In genomic region chr11:19676508-19677379, GRCh38 we compare ENCODE assay signal across 12 cellular contexts. TPM values are rescaled to one million over a fixed set of nuclear protein-coding genes. Genes with fewer than 3 reads are reported as not detected.
A peak's percentile ranks its signal among the peaks of the same experiment; 100 is the strongest.
DNase-seq lines count a peak whose midpoint lies in the region; ATAC-seq, FAIRE-seq and TF ChIP-seq lines count a peak whose summit lies in the region.
"Had no signal": no experiment of that assay in that cellular context is flagged by ENCODE, and none has a peak within 500 bp of the region (broad histone marks: within the 10 kb centered on the region; RNA-seq: fewer than 3 reads in every experiment).

No MANE protein-coding gene starts in this region.

- no peak overlapping the region for H2AK5ac ChIP-seq in mesenchymal stem cell (ENCODE audit: low read length, severe bottlenecking)

- WGBS in mesenchymal stem cell, result 83% methylated on average over 15 of the region's 15 CpGs

- H2BK12ac ChIP-seq in mesenchymal stem cell (ENCODE audit: low read length in 2 of 2), result peak overlapping the region in 1 of 2 experiments; percentile 45

- peaks cover 17 to 58% of the 10 kb centered on the region in 2 donors for H3K27me3 Mint-ChIP-seq in effector memory CD8-positive, alpha-beta T cell

- H3K23ac ChIP-seq in mesenchymal stem cell (ENCODE audit: low read length in 2 of 2), result no peak overlapping the region

- H3K18ac ChIP-seq in mesenchymal stem cell (ENCODE audit: low read depth in 1 of 2, low read length in 2 of 2), result peak overlapping the region in 1 of 2 experiments; percentile 29

- FAIRE-seq in H54 (lab: Jason Lieb, UNC), result no peak

- H3K4me3 ChIP-seq in Loucy (ENCODE audit: low read length, poor library complexity, severe bottlenecking) (no peak overlapping the region), cardiac fibroblast (replicated peaks in 1 of 2; ENCODE audit: low read depth in 2 of 2, low read length in 2 of 2) (no peak overlapping the region), stomach smooth muscle (ENCODE audit: low read length in 2 of 2) (no peak overlapping the region), mesenchymal stem cell (ENCODE audit: insufficient read depth in 1 of 2, low read depth in 1 of 2, low read length in 2 of 2) (no peak overlapping the region)

- TF ChIP-seq POLR2A in H54 (IDR thresholded peaks at IDR 0.05; ENCODE audit: low read depth, low read length), result no peak

- peaks cover 6% of the 10 kb centered on the region for H3K27me3 ChIP-seq in Loucy (ENCODE audit: insufficient read depth, low read length, poor library complexity, severe bottlenecking)
- no peaks in the 10 kb centered on the region for H3K27me3 ChIP-seq in stomach smooth muscle (ENCODE audit: control insufficient read depth in 1 of 2, insufficient read depth in 2 of 2, low read length in 2 of 2)
- no peaks in the 10 kb centered on the region for H3K27me3 ChIP-seq in mesenchymal stem cell (ENCODE audit: control insufficient read depth in 1 of 2, insufficient read depth in 1 of 2, low read length in 2 of 2)

- no peak overlapping the region for H3K4me3 Mint-ChIP-seq in effector memory CD8-positive, alpha-beta T cell
- H3K4me3 Mint-ChIP-seq: activated CD4-positive, alpha-beta T cell treated with anti-CD3 and anti-CD28 coated beads, Interleukin-2, amount 10 ng/mL, durations not matched to agents 7 days and 5 days had no signal

- DNase-seq in cardiac fibroblast (ENCODE audit: low read depth in 2 of 2), result peak; percentile 51 to 70
- no peak for DNase-seq in left lobe of liver (ENCODE audit: low spot score)
- DNase-seq in mesenchymal stem cell, result no peak
- DNase-seq in effector memory CD8-positive, alpha-beta T cell, result no peak
- DNase-seq in H54 (ENCODE audit: insufficient read length, low spot score), result no peak
- DNase-seq in NCI-H1436 treated with DMSO at 0.1 percent for 48 hours (lab: John Stamatoyannopoulos, UW), result no peak
- DNase-seq: activated CD4-positive, alpha-beta T cell treated with anti-CD3 and anti-CD28 coated beads, Interleukin-2, amount 10 ng/mL, durations not matched to agents 7 days and 5 days; SHP77 treated with DMSO at 0.1 percent for 48 hours had no signal

- no peaks in the 10 kb centered on the region for H3K9me2 ChIP-seq in Loucy (replicated peaks; ENCODE audit: low read depth, low read length)

- no peak overlapping the region for H2BK120ac ChIP-seq in mesenchymal stem cell (ENCODE audit: low read depth, low read length)

- peak; percentile 27 for ATAC-seq in left lobe of liver
- ATAC-seq in effector memory CD8-positive, alpha-beta T cell (replicated peaks), result no peak
- ATAC-seq: activated naive CD4-positive, alpha-beta T cell treated with anti-CD3 and anti-CD28 coated beads, Interleukin-2, amount 50 U/mL, for 72 hours; HCT116 had no signal

- H3K4me2 ChIP-seq in Loucy (ENCODE audit: low read depth, low read length, poor library complexity, severe bottlenecking) (peak overlapping the region; percentile 3), mesenchymal stem cell (ENCODE audit: low read length, poor library complexity, severe bottlenecking) (no peak overlapping the region)

- no peak overlapping the region for H3K4ac ChIP-seq in mesenchymal stem cell (ENCODE audit: low read depth in 1 of 2, low read length in 2 of 2)

- no peak overlapping the region for H2BK15ac ChIP-seq in mesenchymal stem cell (ENCODE audit: low read depth, poor library complexity, severe bottlenecking)

- H3K9me3 ChIP-seq in Loucy (ENCODE audit: insufficient read depth, low read depth, low read length), result no peaks in the 10 kb centered on the region
- no peaks in the 10 kb centered on the region for H3K9me3 ChIP-seq in stomach smooth muscle (ENCODE audit: control insufficient read depth in 2 of 2, low read length in 2 of 2)
- H3K9me3 ChIP-seq in mesenchymal stem cell (ENCODE audit: control insufficient read depth, low read length), result no peaks in the 10 kb centered on the region

- H4K20me1 ChIP-seq in Loucy (ENCODE audit: insufficient read depth, low read length, poor library complexity, severe bottlenecking), result no peaks in the 10 kb centered on the region

- no peak overlapping the region for H4K8ac ChIP-seq in mesenchymal stem cell (ENCODE audit: low read length)

- H3K36me3 ChIP-seq in Loucy (ENCODE audit: insufficient read depth, low read length) (no peaks in the 10 kb centered on the region), stomach smooth muscle (ENCODE audit: control insufficient read depth in 2 of 2, insufficient read depth in 2 of 2, low read length in 2 of 2) (no peaks in the 10 kb centered on the region), mesenchymal stem cell (ENCODE audit: control insufficient read depth in 1 of 2, insufficient read depth in 2 of 2, low read depth in 1 of 2, low read length in 2 of 2) (no peaks in the 10 kb centered on the region)

- no peak overlapping the region for H3K27ac Mint-ChIP-seq in effector memory CD8-positive, alpha-beta T cell
- H3K27ac Mint-ChIP-seq: activated CD4-positive, alpha-beta T cell treated with anti-CD3 and anti-CD28 coated beads, Interleukin-2, amount 10 ng/mL, durations not matched to agents 7 days and 5 days; activated naive CD4-positive, alpha-beta T cell treated with anti-CD3 and anti-CD28 coated beads, Interleukin-2, amount 50 U/mL, for 72 hours had no signal

- H3K9ac ChIP-seq in Loucy (ENCODE audit: low read depth, low read length, poor library complexity, severe bottlenecking) (no peak overlapping the region), stomach smooth muscle (ENCODE audit: low read length in 2 of 2) (no peak overlapping the region), mesenchymal stem cell (ENCODE audit: low read length) (no peak overlapping the region)

- H3K4me1 ChIP-seq in Loucy (ENCODE audit: insufficient read depth, low read length, poor library complexity, severe bottlenecking), result peaks cover 41% of the 10 kb centered on the region
- H3K4me1 ChIP-seq in stomach smooth muscle (ENCODE audit: control insufficient read depth, insufficient read depth, low read length), result peaks cover 80% of the 10 kb centered on the region
- H3K4me1 ChIP-seq in mesenchymal stem cell (ENCODE audit: control insufficient read depth, insufficient read depth, low read depth, low read length), result peaks cover 13% of the 10 kb centered on the region

- no peak overlapping the region for H2BK5ac ChIP-seq in mesenchymal stem cell (ENCODE audit: low read depth, low read length, poor library complexity, severe bottlenecking)

- H3K4me1 Mint-ChIP-seq in effector memory CD8-positive, alpha-beta T cell (ENCODE audit: low read depth in 2 of 2), result peaks cover 3 to 4% of the 10 kb centered on the region in 2 donors

- H3K36me3 Mint-ChIP-seq in effector memory CD8-positive, alpha-beta T cell (ENCODE audit: insufficient read depth), result no peaks in the 10 kb centered on the region
- H3K36me3 Mint-ChIP-seq: activated naive CD4-positive, alpha-beta T cell treated with anti-CD3 and anti-CD28 coated beads, Interleukin-2, amount 50 U/mL, for 72 hours had no signal

- H3K79me1 ChIP-seq in mesenchymal stem cell (replicated peaks; ENCODE audit: low read length, poor library complexity, severe bottlenecking), result no peaks in the 10 kb centered on the region

- H3K14ac ChIP-seq in mesenchymal stem cell (ENCODE audit: low read length in 2 of 2), result no peak overlapping the region

- H3F3A ChIP-seq in Loucy (ENCODE audit: low read depth), result peaks cover 3% of the 10 kb centered on the region; the same call in 1 of the 2 replicates

- peak overlapping the region; percentile 99 for H3K27ac ChIP-seq in stomach smooth muscle (ENCODE audit: low read length)
- H3K27ac ChIP-seq in mesenchymal stem cell (ENCODE audit: low read length, poor library complexity, severe bottlenecking), result no peak overlapping the region

- H2AFZ ChIP-seq in Loucy (ENCODE audit: low read length) (no peak overlapping the region), mesenchymal stem cell (ENCODE audit: low read depth, low read length) (no peak overlapping the region)

- no peak overlapping the region for H4K91ac ChIP-seq in mesenchymal stem cell (ENCODE audit: low read length)

- no peaks in the 10 kb centered on the region for H3K9me3 Mint-ChIP-seq in effector memory CD8-positive, alpha-beta T cell
- H3K9me3 Mint-ChIP-seq: activated CD4-positive, alpha-beta T cell treated with anti-CD3 and anti-CD28 coated beads, Interleukin-2, amount 10 ng/mL, durations not matched to agents 7 days and 5 days; activated naive CD4-positive, alpha-beta T cell treated with anti-CD3 and anti-CD28 coated beads, Interleukin-2, amount 50 U/mL, for 72 hours had no signal

- no peak for TF ChIP-seq CTCF in Loucy (conservative IDR thresholded peaks at IDR 0.05; ENCODE audit: low read length)
- no peak for TF ChIP-seq CTCF in cardiac fibroblast (IDR thresholded peaks at IDR 0.05; ENCODE audit: low read depth, low read length)

- H3K79me2 ChIP-seq in Loucy (ENCODE audit: insufficient read depth, low read length), result no peaks in the 10 kb centered on the region

RNA-seq across cellular contexts. Expression of gene NAV2, which starts 35.9 kb away (rescaled TPM):
- total RNA-seq in left lobe of liver, result 32.0 TPM
- polyA plus RNA-seq in mesenchymal stem cell (2013, experiment 1 of 2), result 3.2 TPM
- 3.0 TPM for polyA plus RNA-seq in mesenchymal stem cell (2013, experiment 2 of 2)

Comparison
In these comparisons a context has a peak if more than half of its experiments do, and no peak if none do; other contexts are left out.
1. DNase-seq: peak in cardiac fibroblast (2 of 2); none in left lobe of liver (single experiment), mesenchymal stem cell (single experiment), effector memory CD8-positive, alpha-beta T cell (0 of 3), H54 (single experiment) and NCI-H1436 treated with DMSO at 0.1 percent for 48 hours (single experiment).